ENCODE assay signal across 28 cellular contexts in genomic region chr7:156080046-156080445, GRCh38.
"Had no signal": no experiment of that assay in that cellular context is flagged by ENCODE, and none has a peak within 500 bp of the region (broad histone marks: within the 10 kb centered on the region; RNA-seq: fewer than 3 reads in every experiment).

No MANE protein-coding gene starts in this region.

- H3K27ac Mint-ChIP-seq: memory B cell; naive thymus-derived CD4-positive, alpha-beta T cell; natural killer cell treated with Interleukin-12 subunit alpha and Interleukin-12 subunit beta and Interleukin-15 and Interleukin-18, amount 100 ng/mL, for 72 hours; progenitor cell of endocrine pancreas; stimulated activated memory B cell treated with anti-CD40 and anti-IgM and Interleukin-4, amounts not matched to agents 10 μg/mL and 1 μg/mL and 100 μg/mL, for 72 hours; stimulated activated naive CD8-positive, alpha-beta T cell treated with anti-CD3 and anti-CD28 coated beads, Interleukin-15, amount 100 ng/mL, for 72 hours had no signal

- H3K4me1 ChIP-seq: heart left ventricle, left ventricle myocardium inferior, parathyroid adenoma, transverse colon, upper lobe of left lung had no signal

- H3K79me2 ChIP-seq: parathyroid adenoma had no signal

- H3K27ac ChIP-seq: heart left ventricle, left ventricle myocardium inferior, neutrophil, parathyroid adenoma, transverse colon, upper lobe of left lung had no signal

- H3K9ac ChIP-seq: parathyroid adenoma had no signal

- H2AFZ ChIP-seq: parathyroid adenoma had no signal

- H3K9me3 Mint-ChIP-seq: memory B cell; natural killer cell treated with Interleukin-12 subunit alpha and Interleukin-12 subunit beta and Interleukin-15 and Interleukin-18, amount 100 ng/mL, for 72 hours; stimulated activated naive CD8-positive, alpha-beta T cell treated with anti-CD3 and anti-CD28 coated beads, Interleukin-15, amount 100 ng/mL, for 72 hours had no signal

- H3K27me3 Mint-ChIP-seq: stimulated activated naive CD8-positive, alpha-beta T cell treated with anti-CD3 and anti-CD28 coated beads, Interleukin-15, amount 100 ng/mL, for 72 hours had no signal

- H3K9me3 ChIP-seq: heart left ventricle, left ventricle myocardium inferior, mucosa of descending colon, neutrophil, transverse colon, upper lobe of left lung had no signal

- H3K36me3 ChIP-seq: heart left ventricle, left ventricle myocardium inferior, neutrophil, transverse colon, upper lobe of left lung had no signal

- H3K4me3 ChIP-seq: heart left ventricle, left ventricle myocardium inferior, lung, mucosa of descending colon, transverse colon, upper lobe of left lung had no signal

- DNase-seq: glutamatergic neuron; heart left ventricle; islet precursor cell; left ventricle myocardium inferior; midbrain; mucosa of descending colon; naive thymus-derived CD4-positive, alpha-beta T cell; occipital lobe; retina; right cardiac atrium; small intestine; stimulated activated CD4-positive, alpha-beta T cell treated with anti-CD3 and anti-CD28 coated beads, Interleukin-1b, Interleukin-23, amount 100 ng/mL, for 48 hours; stimulated activated CD4-positive, alpha-beta T cell treated with anti-CD3 and anti-CD28 coated beads, Interleukin-2, amount 100 ng/mL, for 48 hours; stimulated activated CD4-positive, alpha-beta T cell treated with anti-CD3 and anti-CD28 coated beads, Interleukin-4, amount 100 ng/mL, for 4 hours; stimulated activated CD8-positive, alpha-beta memory T cell treated with anti-CD3 and anti-CD28 coated beads, Interleukin-4, amount 100 ng/mL, for 48 hours; stimulated activated naive CD4-positive, alpha-beta T cell treated with Interleukin-2 at 50 U/mL for 16 hours; stimulated activated naive CD8-positive, alpha-beta T cell treated with anti-CD3 and anti-CD28 coated beads, Interleukin-15, amount 100 ng/mL, for 72 hours; substantia nigra; transverse colon; upper lobe of left lung had no signal

- ATAC-seq: heart left ventricle; mucosa of descending colon; naive thymus-derived CD4-positive, alpha-beta T cell; natural killer cell treated with Interleukin-12 subunit alpha and Interleukin-12 subunit beta and Interleukin-15 and Interleukin-18, amount 100 ng/mL, for 72 hours; right cardiac atrium; sciatic nerve; stimulated activated memory B cell treated with anti-CD40 and anti-IgM and Interleukin-4, amounts not matched to agents 10 μg/mL and 1 μg/mL and 100 μg/mL, for 72 hours; stimulated activated naive CD8-positive, alpha-beta T cell treated with anti-CD3 and anti-CD28 coated beads, Interleukin-15, amount 100 ng/mL, for 72 hours had no signal

- H3K4me3 Mint-ChIP-seq: memory B cell; naive thymus-derived CD4-positive, alpha-beta T cell; natural killer cell treated with Interleukin-12 subunit alpha and Interleukin-12 subunit beta and Interleukin-15 and Interleukin-18, amount 100 ng/mL, for 72 hours; stimulated activated memory B cell treated with anti-CD40 and anti-IgM and Interleukin-4, amounts not matched to agents 10 μg/mL and 1 μg/mL and 100 μg/mL, for 72 hours; stimulated activated naive CD8-positive, alpha-beta T cell treated with anti-CD3 and anti-CD28 coated beads, Interleukin-15, amount 100 ng/mL, for 72 hours had no signal

- H3K36me3 Mint-ChIP-seq: memory B cell; naive thymus-derived CD4-positive, alpha-beta T cell; natural killer cell treated with Interleukin-12 subunit alpha and Interleukin-12 subunit beta and Interleukin-15 and Interleukin-18, amount 100 ng/mL, for 72 hours; stimulated activated memory B cell treated with anti-CD40 and anti-IgM and Interleukin-4, amounts not matched to agents 10 μg/mL and 1 μg/mL and 100 μg/mL, for 72 hours had no signal

- H3K4me1 Mint-ChIP-seq: memory B cell; naive thymus-derived CD4-positive, alpha-beta T cell; stimulated activated memory B cell treated with anti-CD40 and anti-IgM and Interleukin-4, amounts not matched to agents 10 μg/mL and 1 μg/mL and 100 μg/mL, for 72 hours had no signal

- H3K27me3 ChIP-seq: neutrophil, transverse colon, upper lobe of left lung had no signal
